ENCODE assay signal across 26 cellular contexts in the genomic region with DNA sequence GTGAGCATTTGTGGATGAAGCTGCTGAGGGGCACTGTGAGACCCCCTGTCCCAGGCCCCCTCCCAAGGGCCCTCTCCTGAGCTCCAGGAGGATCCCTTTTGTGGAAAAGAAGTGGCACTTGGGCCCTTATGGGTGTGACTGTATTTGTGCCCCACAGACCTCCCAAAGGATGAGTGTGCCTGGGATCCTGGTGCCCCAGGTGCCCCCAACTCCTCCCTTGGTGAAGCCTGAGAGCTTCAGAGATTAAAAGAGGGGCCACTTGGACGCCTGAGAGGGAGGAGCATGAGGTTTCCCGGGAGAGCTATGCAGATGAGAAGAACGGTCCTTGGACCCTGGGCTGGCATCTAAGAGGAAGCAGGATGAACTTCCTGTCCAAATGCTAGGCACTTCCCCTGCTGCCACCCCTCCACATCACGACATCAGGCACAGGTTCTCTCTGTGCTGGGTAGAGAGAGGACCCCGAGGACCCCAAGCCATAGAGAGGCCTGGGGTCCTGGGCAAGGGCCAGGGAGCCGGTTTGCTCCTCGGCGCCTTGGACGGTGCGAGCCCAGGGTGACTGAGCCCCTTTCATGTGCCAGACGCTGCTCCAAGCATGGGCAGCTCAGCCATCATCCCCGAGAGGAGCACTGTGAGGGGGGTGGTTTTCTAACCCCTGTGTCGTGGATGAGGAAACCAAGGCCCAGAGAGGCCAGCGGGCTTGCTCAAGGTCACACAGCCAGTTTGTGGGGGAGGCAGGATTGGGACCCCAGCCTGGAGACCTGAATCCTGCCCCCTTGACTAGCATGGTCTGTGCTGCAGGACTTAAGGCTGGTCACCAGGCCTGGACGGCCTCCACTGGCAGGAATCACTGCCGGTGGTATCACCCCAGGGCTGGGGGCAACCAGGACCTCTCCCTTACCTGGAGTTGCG. TPM values are rescaled to one million over a fixed set of nuclear protein-coding genes. Genes with fewer than 3 reads are reported as not detected.
"Had no signal": no experiment of that assay in that cellular context is flagged by ENCODE, and none has a peak within 500 bp of the region (broad histone marks: within the 10 kb centered on the region; RNA-seq: fewer than 3 reads in every experiment).

No MANE protein-coding gene starts in this region.

- H3K4me1 ChIP-seq: ascending aorta, breast epithelium had no signal

- H3K27me3 ChIP-seq: ascending aorta, cardiac muscle cell, dorsolateral prefrontal cortex had no signal

- H3K27ac ChIP-seq: ascending aorta, breast epithelium, cardiac muscle cell, coronary artery, dorsolateral prefrontal cortex had no signal

- H3K4me3 ChIP-seq: ascending aorta, breast epithelium, cardiac muscle cell, coronary artery, dorsolateral prefrontal cortex had no signal

- FAIRE-seq: frontal cortex had no signal

- H3K9me3 ChIP-seq: ascending aorta, breast epithelium had no signal

- DNase-seq: activated CD4-positive, alpha-beta memory T cell treated with anti-CD3 and anti-CD28 coated beads for 36 hours; activated CD4-positive, alpha-beta T cell treated with anti-CD3 and anti-CD28 coated beads for 36 hours; activated CD4-positive, alpha-beta T cell treated with anti-CD3 and anti-CD28 coated beads, Interleukin-2, amount 10 ng/mL, durations not matched to agents 24 days and 14 days; activated CD4-positive, CD25-positive, alpha-beta regulatory T cell; activated CD4-positive, CD25-positive, alpha-beta regulatory T cell treated with anti-CD3 and anti-CD28 coated beads, Interleukin-2, amount 50 U/mL, for 72 hours; activated CD8-positive, alpha-beta memory T cell treated with anti-CD3 and anti-CD28 coated beads, Interleukin-2, amount 10 ng/mL, durations not matched to agents 7 days and 5 days; activated CD8-positive, alpha-beta memory T cell treated with anti-CD3 and anti-CD28 coated beads, Interleukin-2, amount 50 U/mL, for 4 hours; activated CD8-positive, alpha-beta T cell treated with anti-CD3 and anti-CD28 coated beads, Interleukin-2, amount 10 ng/mL, durations not matched to agents 7 days and 5 days; activated gamma-delta T cell; activated naive CD4-positive, alpha-beta T cell; activated naive CD4-positive, alpha-beta T cell treated with anti-CD3 and anti-CD28 coated beads, Interleukin-2, amount 10 ng/mL, durations not matched to agents 7 days and 5 days; activated naive CD8-positive, alpha-beta T cell treated with anti-CD3 and anti-CD28 coated beads, Interleukin-2, amount 10 ng/mL, durations not matched to agents 7 days and 5 days; activated T-cell treated with anti-CD3 and anti-CD28 coated beads, Interleukin-2, amount 50 U/mL, for 24 hours; activated T-cell treated with anti-CD3 and anti-CD28 coated beads, Interleukin-2, amount 50 U/mL, for 72 hours; dorsolateral prefrontal cortex; effector memory CD4-positive, alpha-beta T cell; foreskin fibroblast; head of caudate nucleus; T-helper 2 cell had no signal

- ATAC-seq: activated CD4-positive, alpha-beta T cell treated with anti-CD3 and anti-CD28 coated beads for 36 hours; activated CD8-positive, alpha-beta memory T cell treated with anti-CD3 and anti-CD28 coated beads, Interleukin-2, amount 10 ng/mL, durations not matched to agents 7 days and 5 days; activated CD8-positive, alpha-beta T cell treated with anti-CD3 and anti-CD28 coated beads, Interleukin-2, amount 10 ng/mL, durations not matched to agents 7 days and 5 days; activated naive CD4-positive, alpha-beta T cell treated with anti-CD3 and anti-CD28 coated beads, Interleukin-2, amount 50 U/mL, for 72 hours; activated T-cell treated with anti-CD3 and anti-CD28 coated beads, Interleukin-2, amount 50 U/mL, for 72 hours; esophagus mucosa had no signal

- H3K36me3 ChIP-seq: ascending aorta, breast epithelium, cardiac muscle cell had no signal

RNA-seq across cellular contexts. Expression of a gene that starts 5.6 kb away (rescaled TPM):
- total RNA-seq: ascending aorta had no signal
